ENCODE assay signal across 2 cellular contexts in the genomic region with DNA sequence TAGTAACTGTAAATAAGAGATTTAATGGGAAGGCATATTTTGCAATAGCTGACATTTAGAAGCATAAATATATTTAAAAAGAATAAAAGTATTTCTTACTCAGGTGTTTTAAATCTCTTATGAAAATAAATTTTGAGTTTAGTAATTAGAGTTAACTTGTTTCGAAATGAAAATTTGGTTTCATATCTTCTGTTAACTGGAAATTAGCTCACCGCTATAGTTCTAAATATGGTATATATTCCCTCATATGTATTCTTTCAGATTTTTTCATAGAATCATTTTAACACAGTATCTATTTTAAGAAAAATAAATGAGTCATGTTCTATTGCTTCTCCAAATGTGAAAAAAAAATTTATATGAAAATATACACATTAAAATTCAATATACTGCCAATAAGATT.
TF ChIP-seq lines count a peak whose summit lies in the region.

No MANE protein-coding gene starts in this region.

TF ChIP-seq in GM12878, 131 proteins besides CTCF, POLR2A, EP300 and RAD21 (continued from another document and continues in another):
- TF ChIP-seq, protein P1, sequence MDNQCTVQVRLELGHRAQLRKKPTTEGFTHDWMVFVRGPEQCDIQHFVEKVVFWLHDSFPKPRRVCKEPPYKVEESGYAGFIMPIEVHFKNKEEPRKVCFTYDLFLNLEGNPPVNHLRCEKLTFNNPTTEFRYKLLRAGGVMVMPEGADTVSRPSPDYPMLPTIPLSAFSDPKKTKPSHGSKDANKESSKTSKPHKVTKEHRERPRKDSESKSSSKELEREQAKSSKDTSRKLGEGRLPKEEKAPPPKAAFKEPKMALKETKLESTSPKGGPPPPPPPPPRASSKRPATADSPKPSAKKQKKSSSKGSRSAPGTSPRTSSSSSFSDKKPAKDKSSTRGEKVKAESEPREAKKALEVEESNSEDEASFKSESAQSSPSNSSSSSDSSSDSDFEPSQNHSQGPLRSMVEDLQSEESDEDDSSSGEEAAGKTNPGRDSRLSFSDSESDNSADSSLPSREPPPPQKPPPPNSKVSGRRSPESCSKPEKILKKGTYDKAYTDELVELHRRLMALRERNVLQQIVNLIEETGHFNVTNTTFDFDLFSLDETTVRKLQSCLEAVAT (IDR thresholded peaks at IDR 0.05): no peak
- TF ChIP-seq BACH1 (IDR thresholded peaks at IDR 0.05; ENCODE audit: borderline replicate concordance) (no peak), WRNIP1 (IDR thresholded peaks at IDR 0.05; ENCODE audit: borderline replicate concordance, low read depth, low read length) (no peak), ETV6 (conservative IDR thresholded peaks at IDR 0.05 in 1 of 2, IDR thresholded peaks at IDR 0.05 in 1 of 2; ENCODE audit: borderline replicate concordance in 1 of 2, low read depth in 1 of 2) (no peak), ATF7 (IDR thresholded peaks at IDR 0.05; ENCODE audit: low read depth) (0 out of 2 replicates have a peak, but pooled peaks have one; percentile 31), JUNB (IDR thresholded peaks at IDR 0.05) (peak; percentile 57), NFIC (IDR thresholded peaks at IDR 0.05; ENCODE audit: low read depth, low read length) (peak; percentile 75; the same call in 1 of the 2 replicates), SIX5 (IDR thresholded peaks at IDR 0.05; ENCODE audit: low read depth, low read length, severe bottlenecking) (no peak), RELA (IDR thresholded peaks at IDR 0.05; ENCODE audit: borderline replicate concordance, partially characterized antibody) (no peak), NRF1 (conservative IDR thresholded peaks at IDR 0.05; ENCODE audit: low read depth, low read length) (no peak), CREM (IDR thresholded peaks at IDR 0.05; ENCODE audit: low read depth) (no peak)
- TF ChIP-seq, protein P2, sequence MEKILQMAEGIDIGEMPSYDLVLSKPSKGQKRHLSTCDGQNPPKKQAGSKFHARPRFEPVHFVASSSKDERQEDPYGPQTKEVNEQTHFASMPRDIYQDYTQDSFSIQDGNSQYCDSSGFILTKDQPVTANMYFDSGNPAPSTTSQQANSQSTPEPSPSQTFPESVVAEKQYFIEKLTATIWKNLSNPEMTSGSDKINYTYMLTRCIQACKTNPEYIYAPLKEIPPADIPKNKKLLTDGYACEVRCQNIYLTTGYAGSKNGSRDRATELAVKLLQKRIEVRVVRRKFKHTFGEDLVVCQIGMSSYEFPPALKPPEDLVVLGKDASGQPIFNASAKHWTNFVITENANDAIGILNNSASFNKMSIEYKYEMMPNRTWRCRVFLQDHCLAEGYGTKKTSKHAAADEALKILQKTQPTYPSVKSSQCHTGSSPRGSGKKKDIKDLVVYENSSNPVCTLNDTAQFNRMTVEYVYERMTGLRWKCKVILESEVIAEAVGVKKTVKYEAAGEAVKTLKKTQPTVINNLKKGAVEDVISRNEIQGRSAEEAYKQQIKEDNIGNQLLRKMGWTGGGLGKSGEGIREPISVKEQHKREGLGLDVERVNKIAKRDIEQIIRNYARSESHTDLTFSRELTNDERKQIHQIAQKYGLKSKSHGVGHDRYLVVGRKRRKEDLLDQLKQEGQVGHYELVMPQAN (conservative IDR thresholded peaks at IDR 0.05): no peak
- TF ChIP-seq, protein P3, sequence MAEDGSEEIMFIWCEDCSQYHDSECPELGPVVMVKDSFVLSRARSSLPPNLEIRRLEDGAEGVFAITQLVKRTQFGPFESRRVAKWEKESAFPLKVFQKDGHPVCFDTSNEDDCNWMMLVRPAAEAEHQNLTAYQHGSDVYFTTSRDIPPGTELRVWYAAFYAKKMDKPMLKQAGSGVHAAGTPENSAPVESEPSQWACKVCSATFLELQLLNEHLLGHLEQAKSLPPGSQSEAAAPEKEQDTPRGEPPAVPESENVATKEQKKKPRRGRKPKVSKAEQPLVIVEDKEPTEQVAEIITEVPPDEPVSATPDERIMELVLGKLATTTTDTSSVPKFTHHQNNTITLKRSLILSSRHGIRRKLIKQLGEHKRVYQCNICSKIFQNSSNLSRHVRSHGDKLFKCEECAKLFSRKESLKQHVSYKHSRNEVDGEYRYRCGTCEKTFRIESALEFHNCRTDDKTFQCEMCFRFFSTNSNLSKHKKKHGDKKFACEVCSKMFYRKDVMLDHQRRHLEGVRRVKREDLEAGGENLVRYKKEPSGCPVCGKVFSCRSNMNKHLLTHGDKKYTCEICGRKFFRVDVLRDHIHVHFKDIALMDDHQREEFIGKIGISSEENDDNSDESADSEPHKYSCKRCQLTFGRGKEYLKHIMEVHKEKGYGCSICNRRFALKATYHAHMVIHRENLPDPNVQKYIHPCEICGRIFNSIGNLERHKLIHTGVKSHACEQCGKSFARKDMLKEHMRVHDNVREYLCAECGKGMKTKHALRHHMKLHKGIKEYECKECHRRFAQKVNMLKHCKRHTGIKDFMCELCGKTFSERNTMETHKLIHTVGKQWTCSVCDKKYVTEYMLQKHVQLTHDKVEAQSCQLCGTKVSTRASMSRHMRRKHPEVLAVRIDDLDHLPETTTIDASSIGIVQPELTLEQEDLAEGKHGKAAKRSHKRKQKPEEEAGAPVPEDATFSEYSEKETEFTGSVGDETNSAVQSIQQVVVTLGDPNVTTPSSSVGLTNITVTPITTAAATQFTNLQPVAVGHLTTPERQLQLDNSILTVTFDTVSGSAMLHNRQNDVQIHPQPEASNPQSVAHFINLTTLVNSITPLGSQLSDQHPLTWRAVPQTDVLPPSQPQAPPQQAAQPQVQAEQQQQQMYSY (CRISPR knock-in tag; IDR thresholded peaks at IDR 0.05): no peak
- TF ChIP-seq, protein P4, sequence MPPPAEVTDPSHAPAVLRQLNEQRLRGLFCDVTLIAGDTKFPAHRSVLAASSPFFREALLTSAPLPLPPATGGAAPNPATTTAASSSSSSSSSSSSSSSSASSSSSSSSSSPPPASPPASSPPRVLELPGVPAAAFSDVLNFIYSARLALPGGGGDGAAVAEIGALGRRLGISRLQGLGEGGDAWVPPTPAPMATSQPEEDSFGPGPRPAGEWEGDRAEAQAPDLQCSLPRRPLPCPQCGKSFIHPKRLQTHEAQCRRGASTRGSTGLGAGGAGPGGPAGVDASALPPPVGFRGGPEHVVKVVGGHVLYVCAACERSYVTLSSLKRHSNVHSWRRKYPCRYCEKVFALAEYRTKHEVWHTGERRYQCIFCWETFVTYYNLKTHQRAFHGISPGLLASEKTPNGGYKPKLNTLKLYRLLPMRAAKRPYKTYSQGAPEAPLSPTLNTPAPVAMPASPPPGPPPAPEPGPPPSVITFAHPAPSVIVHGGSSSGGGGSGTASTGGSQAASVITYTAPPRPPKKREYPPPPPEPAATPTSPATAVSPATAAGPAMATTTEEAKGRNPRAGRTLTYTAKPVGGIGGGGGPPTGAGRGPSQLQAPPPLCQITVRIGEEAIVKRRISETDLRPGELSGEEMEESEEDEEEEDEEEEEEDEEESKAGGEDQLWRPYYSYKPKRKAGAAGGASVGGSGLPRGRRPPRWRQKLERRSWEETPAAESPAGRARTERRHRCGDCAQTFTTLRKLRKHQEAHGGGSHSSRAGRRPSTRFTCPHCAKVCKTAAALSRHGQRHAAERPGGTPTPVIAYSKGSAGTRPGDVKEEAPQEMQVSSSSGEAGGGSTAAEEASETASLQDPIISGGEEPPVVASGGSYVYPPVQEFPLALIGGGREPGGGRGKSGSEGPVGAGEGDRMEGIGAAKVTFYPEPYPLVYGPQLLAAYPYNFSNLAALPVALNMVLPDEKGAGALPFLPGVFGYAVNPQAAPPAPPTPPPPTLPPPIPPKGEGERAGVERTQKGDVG (CRISPR knock-in tag; IDR thresholded peaks at IDR 0.05): no peak

TF ChIP-seq in WTC11, 78 proteins besides CTCF, POLR2A, EP300 and RAD21 (continued from another document):
- TF ChIP-seq, protein P5, sequence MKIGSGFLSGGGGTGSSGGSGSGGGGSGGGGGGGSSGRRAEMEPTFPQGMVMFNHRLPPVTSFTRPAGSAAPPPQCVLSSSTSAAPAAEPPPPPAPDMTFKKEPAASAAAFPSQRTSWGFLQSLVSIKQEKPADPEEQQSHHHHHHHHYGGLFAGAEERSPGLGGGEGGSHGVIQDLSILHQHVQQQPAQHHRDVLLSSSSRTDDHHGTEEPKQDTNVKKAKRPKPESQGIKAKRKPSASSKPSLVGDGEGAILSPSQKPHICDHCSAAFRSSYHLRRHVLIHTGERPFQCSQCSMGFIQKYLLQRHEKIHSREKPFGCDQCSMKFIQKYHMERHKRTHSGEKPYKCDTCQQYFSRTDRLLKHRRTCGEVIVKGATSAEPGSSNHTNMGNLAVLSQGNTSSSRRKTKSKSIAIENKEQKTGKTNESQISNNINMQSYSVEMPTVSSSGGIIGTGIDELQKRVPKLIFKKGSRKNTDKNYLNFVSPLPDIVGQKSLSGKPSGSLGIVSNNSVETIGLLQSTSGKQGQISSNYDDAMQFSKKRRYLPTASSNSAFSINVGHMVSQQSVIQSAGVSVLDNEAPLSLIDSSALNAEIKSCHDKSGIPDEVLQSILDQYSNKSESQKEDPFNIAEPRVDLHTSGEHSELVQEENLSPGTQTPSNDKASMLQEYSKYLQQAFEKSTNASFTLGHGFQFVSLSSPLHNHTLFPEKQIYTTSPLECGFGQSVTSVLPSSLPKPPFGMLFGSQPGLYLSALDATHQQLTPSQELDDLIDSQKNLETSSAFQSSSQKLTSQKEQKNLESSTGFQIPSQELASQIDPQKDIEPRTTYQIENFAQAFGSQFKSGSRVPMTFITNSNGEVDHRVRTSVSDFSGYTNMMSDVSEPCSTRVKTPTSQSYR (CRISPR knock-in tag; IDR thresholded peaks at IDR 0.05): no peak
- TF ChIP-seq SMAD4 (CRISPR knock-in tag; IDR thresholded peaks at IDR 0.05) (no peak), CREM (CRISPR knock-in tag; IDR thresholded peaks at IDR 0.05) (no peak), ELF4 (CRISPR knock-in tag; IDR thresholded peaks at IDR 0.05; ENCODE audit: low read depth) (no peak)
- TF ChIP-seq, protein P6, sequence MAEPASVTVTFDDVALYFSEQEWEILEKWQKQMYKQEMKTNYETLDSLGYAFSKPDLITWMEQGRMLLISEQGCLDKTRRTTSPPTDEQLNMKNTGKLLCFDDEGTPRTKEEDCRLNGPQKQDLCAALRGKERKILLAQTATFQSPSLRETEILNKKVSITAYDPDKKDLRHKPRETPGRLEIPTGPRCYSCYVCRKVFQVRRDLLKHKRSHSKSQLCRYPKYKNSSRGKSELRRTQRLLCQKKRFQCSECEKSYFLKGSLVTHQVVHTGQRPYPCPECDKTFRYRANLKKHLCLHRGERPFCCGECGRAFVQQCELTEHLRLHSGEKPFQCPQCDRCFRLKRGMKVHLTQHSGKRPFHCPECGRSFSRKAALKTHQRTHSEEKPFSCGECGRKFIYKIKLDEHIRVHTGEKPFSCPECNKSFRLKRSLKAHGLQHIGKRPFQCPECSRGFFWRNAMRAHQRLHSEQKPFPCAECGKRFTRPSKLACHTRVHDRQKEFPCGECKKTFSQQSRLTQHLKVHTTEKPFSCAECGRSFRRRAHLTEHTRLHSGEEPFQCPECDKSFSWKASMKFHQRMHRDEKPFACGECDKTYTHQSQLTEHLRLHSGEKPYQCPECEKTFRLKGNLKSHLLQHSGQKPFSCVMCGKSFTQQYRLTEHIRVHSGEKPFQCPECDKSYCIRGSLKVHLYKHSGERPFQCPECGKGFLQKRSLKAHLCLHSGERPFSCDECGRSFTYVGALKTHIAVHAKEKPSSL (CRISPR knock-in tag; conservative IDR thresholded peaks at IDR 0.05): no peak
- TF ChIP-seq, protein P7, sequence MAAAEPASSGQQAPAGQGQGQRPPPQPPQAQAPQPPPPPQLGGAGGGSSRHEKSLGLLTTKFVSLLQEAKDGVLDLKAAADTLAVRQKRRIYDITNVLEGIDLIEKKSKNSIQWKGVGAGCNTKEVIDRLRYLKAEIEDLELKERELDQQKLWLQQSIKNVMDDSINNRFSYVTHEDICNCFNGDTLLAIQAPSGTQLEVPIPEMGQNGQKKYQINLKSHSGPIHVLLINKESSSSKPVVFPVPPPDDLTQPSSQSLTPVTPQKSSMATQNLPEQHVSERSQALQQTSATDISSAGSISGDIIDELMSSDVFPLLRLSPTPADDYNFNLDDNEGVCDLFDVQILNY (CRISPR knock-in tag; IDR thresholded peaks at IDR 0.05): no peak
